23 cellular contexts compared by ENCODE assay signal in the genomic region with DNA sequence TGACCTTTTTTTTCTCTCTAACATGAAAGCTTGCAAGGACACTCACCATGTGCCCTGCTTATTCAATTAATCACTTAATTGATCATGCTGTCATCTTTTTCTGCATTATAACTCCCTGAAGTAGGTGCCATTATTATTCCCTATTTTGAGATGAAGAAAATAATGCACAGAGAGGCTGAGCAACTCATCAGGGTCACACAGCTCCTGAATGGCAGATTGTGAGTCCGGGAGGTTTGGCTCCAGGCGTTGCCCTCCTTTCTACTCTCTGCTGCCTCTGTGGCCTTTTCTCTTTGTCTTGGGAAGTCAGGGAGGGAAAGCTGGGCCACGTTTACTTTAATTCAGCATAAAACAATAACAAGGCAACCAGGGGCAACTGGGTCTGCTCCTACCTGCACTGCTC.
"Had no signal": no experiment of that assay in that cellular context is flagged by ENCODE, and none has a peak within 500 bp of the region (broad histone marks: within the 10 kb centered on the region; RNA-seq: fewer than 3 reads in every experiment).

No MANE protein-coding gene starts in this region.

- H3K9me3 ChIP-seq: adrenal gland, Peyer's patch had no signal

- H3K36me3 Mint-ChIP-seq: activated CD4-positive, alpha-beta memory T cell treated with anti-CD3 and anti-CD28 coated beads for 36 hours; activated naive CD8-positive, alpha-beta T cell treated with anti-CD3 and anti-CD28 coated beads, Interleukin-2, amount 10 ng/mL, durations not matched to agents 7 days and 5 days; WTC11 had no signal

- ATAC-seq: activated T-cell treated with anti-CD3 and anti-CD28 coated beads, Interleukin-2, amount 50 U/mL, for 72 hours; T-helper 17 cell; WTC11 had no signal

- H3K9me3 Mint-ChIP-seq: activated CD4-positive, alpha-beta memory T cell treated with anti-CD3 and anti-CD28 coated beads for 36 hours; activated naive CD8-positive, alpha-beta T cell treated with anti-CD3 and anti-CD28 coated beads, Interleukin-2, amount 10 ng/mL, durations not matched to agents 7 days and 5 days; activated T-cell treated with anti-CD3 and anti-CD28 coated beads, Interleukin-2, amount 50 U/mL, for 72 hours; activated T-helper 2 cell treated with anti-CD3 and anti-CD28 coated beads, Interferon-gamma antibody, Interleukin-2, Interleukin-4, amounts not matched to agents 10 μg/mL and 5 μg/mL and 100 μg/mL, durations not matched to agents 14 hours and 24 hours and 36 hours; WTC11 had no signal

- H3K27ac ChIP-seq: adrenal gland, Peyer's patch, RWPE1 had no signal

- H3K27me3 Mint-ChIP-seq: activated naive CD8-positive, alpha-beta T cell treated with anti-CD3 and anti-CD28 coated beads, Interleukin-2, amount 10 ng/mL, durations not matched to agents 7 days and 5 days had no signal

- H3K36me3 ChIP-seq: adrenal gland, Peyer's patch had no signal

- H3K4me3 Mint-ChIP-seq: activated CD4-positive, alpha-beta memory T cell treated with anti-CD3 and anti-CD28 coated beads for 36 hours; activated naive CD8-positive, alpha-beta T cell treated with anti-CD3 and anti-CD28 coated beads, Interleukin-2, amount 10 ng/mL, durations not matched to agents 7 days and 5 days; activated T-cell treated with anti-CD3 and anti-CD28 coated beads, Interleukin-2, amount 50 U/mL, for 72 hours; T-helper 17 cell; WTC11 had no signal

- H3K27ac Mint-ChIP-seq: activated CD4-positive, alpha-beta memory T cell treated with anti-CD3 and anti-CD28 coated beads for 36 hours; activated naive CD8-positive, alpha-beta T cell treated with anti-CD3 and anti-CD28 coated beads, Interleukin-2, amount 10 ng/mL, durations not matched to agents 7 days and 5 days; activated T-cell treated with anti-CD3 and anti-CD28 coated beads, Interleukin-2, amount 50 U/mL, for 72 hours; activated T-helper 2 cell treated with anti-CD3 and anti-CD28 coated beads, Interferon-gamma antibody, Interleukin-2, Interleukin-4, amounts not matched to agents 10 μg/mL and 5 μg/mL and 100 μg/mL, durations not matched to agents 14 hours and 24 hours and 36 hours; T-helper 17 cell; WTC11 had no signal

- H3K4me3 ChIP-seq: adrenal gland, Peyer's patch had no signal

- DNase-seq: activated CD4-positive, alpha-beta memory T cell treated with anti-CD3 and anti-CD28 coated beads for 36 hours; activated CD4-positive, alpha-beta T cell treated with anti-CD3 and anti-CD28 coated beads for 48 hours; activated CD4-positive, CD25-positive, alpha-beta regulatory T cell treated with anti-CD3 and anti-CD28 coated beads, Interleukin-2, amount 50 U/mL, for 72 hours; activated CD8-positive, alpha-beta memory T cell treated with anti-CD3 and anti-CD28 coated beads, Interleukin-2, amount 50 U/mL, for 4 hours; activated naive CD4-positive, alpha-beta T cell treated with anti-CD3 and anti-CD28 coated beads, Interleukin-2, amount 50 U/mL, for 16 hours; activated naive CD8-positive, alpha-beta T cell treated with anti-CD3 and anti-CD28 coated beads, Interleukin-2, amount 10 ng/mL, durations not matched to agents 7 days and 5 days; activated T-cell treated with anti-CD3 and anti-CD28 coated beads, Interleukin-2, amount 50 U/mL, for 72 hours; anterior cingulate cortex; Kasumi-1; KBM-7; NCI-H1105 treated with DMSO at 0.1 percent for 48 hours; NCI-H1436 treated with DMSO at 0.1 percent for 48 hours; NCI-H187; NCI-H2081; NCI-H524; SHP77 treated with DMSO at 0.1 percent for 48 hours; T-helper 17 cell; T-helper 9 cell had no signal

- H3K27me3 ChIP-seq: adrenal gland, Peyer's patch had no signal
